Comparison of ENCODE assay signal across 1 cellular context in the genomic region with DNA sequence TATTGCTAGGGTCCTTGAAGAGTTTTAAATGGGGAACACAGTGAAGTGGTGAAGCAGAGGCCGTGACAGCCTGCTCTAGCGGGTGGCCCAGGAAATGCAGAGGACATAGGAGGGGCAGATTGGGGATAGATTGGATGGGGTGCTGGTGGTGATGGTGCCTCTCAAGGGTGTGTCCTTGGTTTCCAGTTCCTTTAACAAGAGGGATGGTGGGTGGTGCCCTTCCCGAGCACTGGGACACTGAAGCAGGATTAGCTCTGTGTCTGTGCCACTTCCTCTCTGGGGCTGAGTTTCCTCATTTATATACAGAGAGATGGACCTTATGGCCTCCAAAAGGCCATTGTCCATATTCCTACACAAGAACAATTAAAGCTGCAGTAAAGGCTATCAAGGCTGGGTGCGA.
TF ChIP-seq lines count a peak whose summit lies in the region.

No MANE protein-coding gene starts in this region.

TF ChIP-seq in HepG2, 621 proteins besides CTCF, POLR2A, EP300 and RAD21 (continued from another document):
- no peak for TF ChIP-seq ZNF740 (CRISPR knock-in tag; IDR thresholded peaks at IDR 0.05)
- no peak for TF ChIP-seq CAMTA2 (CRISPR knock-in tag; IDR thresholded peaks at IDR 0.05; ENCODE audit: borderline replicate concordance)
- no peak for TF ChIP-seq ELF4 (CRISPR knock-in tag; IDR thresholded peaks at IDR 0.05; ENCODE audit: borderline replicate concordance)
- no peak for TF ChIP-seq FOXO1 (CRISPR knock-in tag; IDR thresholded peaks at IDR 0.05)
- no peak for TF ChIP-seq RBM39 (IDR thresholded peaks at IDR 0.05; ENCODE audit: low read depth, low read length, poor library complexity, severe bottlenecking)
- TF ChIP-seq ZNF883 (CRISPR knock-in tag; IDR thresholded peaks at IDR 0.05; ENCODE audit: not compliant biosample characterization) = no peak
- TF ChIP-seq ZNF562 (CRISPR knock-in tag; IDR thresholded peaks at IDR 0.05; ENCODE audit: borderline replicate concordance) = no peak
- TF ChIP-seq, protein P1, sequence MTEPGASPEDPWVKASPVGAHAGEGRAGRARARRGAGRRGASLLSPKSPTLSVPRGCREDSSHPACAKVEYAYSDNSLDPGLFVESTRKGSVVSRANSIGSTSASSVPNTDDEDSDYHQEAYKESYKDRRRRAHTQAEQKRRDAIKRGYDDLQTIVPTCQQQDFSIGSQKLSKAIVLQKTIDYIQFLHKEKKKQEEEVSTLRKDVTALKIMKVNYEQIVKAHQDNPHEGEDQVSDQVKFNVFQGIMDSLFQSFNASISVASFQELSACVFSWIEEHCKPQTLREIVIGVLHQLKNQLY (CRISPR knock-in tag; IDR thresholded peaks at IDR 0.05) = no peak
- no peak for TF ChIP-seq ZNF331 (CRISPR knock-in tag; IDR thresholded peaks at IDR 0.05)
- TF ChIP-seq ZNF460 (CRISPR knock-in tag; IDR thresholded peaks at IDR 0.05; ENCODE audit: borderline replicate concordance) = no peak
- TF ChIP-seq ZNF329 (CRISPR knock-in tag; IDR thresholded peaks at IDR 0.05; ENCODE audit: low read depth) = no peak
- no peak for TF ChIP-seq ZNF547 (CRISPR knock-in tag; IDR thresholded peaks at IDR 0.05)
- no peak for TF ChIP-seq SOX6 (IDR thresholded peaks at IDR 0.05)
- no peak for TF ChIP-seq SOX6 (CRISPR knock-in tag; IDR thresholded peaks at IDR 0.05)
- TF ChIP-seq MAFG (CRISPR knock-in tag; IDR thresholded peaks at IDR 0.05) = no peak
- no peak for TF ChIP-seq TCF12 (IDR thresholded peaks at IDR 0.05)
- no peak for TF ChIP-seq TCF12 (CRISPR knock-in tag; IDR thresholded peaks at IDR 0.05)
- TF ChIP-seq, protein P2, sequence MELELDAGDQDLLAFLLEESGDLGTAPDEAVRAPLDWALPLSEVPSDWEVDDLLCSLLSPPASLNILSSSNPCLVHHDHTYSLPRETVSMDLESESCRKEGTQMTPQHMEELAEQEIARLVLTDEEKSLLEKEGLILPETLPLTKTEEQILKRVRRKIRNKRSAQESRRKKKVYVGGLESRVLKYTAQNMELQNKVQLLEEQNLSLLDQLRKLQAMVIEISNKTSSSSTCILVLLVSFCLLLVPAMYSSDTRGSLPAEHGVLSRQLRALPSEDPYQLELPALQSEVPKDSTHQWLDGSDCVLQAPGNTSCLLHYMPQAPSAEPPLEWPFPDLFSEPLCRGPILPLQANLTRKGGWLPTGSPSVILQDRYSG (CRISPR knock-in tag; IDR thresholded peaks at IDR 0.05) = no peak
TF ChIP-seq in HepG2: peak in this region for 0.
